In the genomic region with DNA sequence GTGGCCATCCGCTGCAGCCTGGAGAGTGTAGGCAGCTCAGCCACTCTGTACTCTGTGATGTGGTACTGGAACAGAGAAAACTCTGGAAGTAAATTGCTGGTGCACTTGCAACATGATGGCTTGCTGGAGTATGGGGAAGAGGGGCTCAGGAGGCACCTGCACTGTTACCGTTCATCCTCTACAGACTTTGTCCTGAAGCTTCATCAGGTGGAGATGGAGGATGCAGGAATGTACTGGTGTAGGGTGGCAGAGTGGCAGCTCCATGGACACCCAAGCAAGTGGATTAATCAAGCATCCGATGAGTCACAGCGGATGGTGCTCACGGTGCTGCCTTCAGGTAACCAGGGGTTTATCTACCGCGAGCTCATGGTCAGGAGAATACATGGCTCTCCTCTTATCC, we compare ENCODE assay signal across 18 cellular contexts.
"Had no signal": no experiment of that assay in that cellular context is flagged by ENCODE, and none has a peak within 500 bp of the region (broad histone marks: within the 10 kb centered on the region; RNA-seq: fewer than 3 reads in every experiment).

No MANE protein-coding gene starts in this region.

- ATAC-seq: gastrocnemius medialis, left cardiac atrium, left lung, lower lobe of right lung had no signal

- H3K27ac ChIP-seq: coronary artery, dorsolateral prefrontal cortex, esophagus squamous epithelium, gastrocnemius medialis, heart left ventricle, hepatocyte, left lung, lower lobe of right lung had no signal

- H3K27me3 ChIP-seq: esophagus squamous epithelium, gastrocnemius medialis, heart left ventricle, hepatocyte, left lung had no signal

- H3K4me3 Mint-ChIP-seq: immature natural killer cell had no signal

- H3K36me3 ChIP-seq: esophagus squamous epithelium, gastrocnemius medialis, heart left ventricle, left lung, lower lobe of right lung had no signal

- DNase-seq: dorsolateral prefrontal cortex; effector CD4-positive, alpha-beta T cell; effector memory CD4-positive, alpha-beta T cell; esophagus squamous epithelium; foreskin fibroblast; foreskin melanocyte; gastrocnemius medialis; heart left ventricle; hypothalamus; immature natural killer cell; left cardiac atrium; left lung; left ventricle myocardium superior; lower lobe of right lung; mesendoderm; midbrain had no signal

- H3K27ac Mint-ChIP-seq: immature natural killer cell had no signal

- H3K4me1 Mint-ChIP-seq: immature natural killer cell had no signal

- H3K9me3 Mint-ChIP-seq: immature natural killer cell had no signal

- H3K4me1 ChIP-seq: esophagus squamous epithelium, left lung had no signal

- H3K9me3 ChIP-seq: esophagus squamous epithelium, gastrocnemius medialis, heart left ventricle, left lung, lower lobe of right lung had no signal

- H3K4me3 ChIP-seq: coronary artery, dorsolateral prefrontal cortex, esophagus squamous epithelium, gastrocnemius medialis, heart left ventricle, hepatocyte, left lung, lower lobe of right lung had no signal
